In genomic region chr5:154236459-154237375, GRCh38 we compare ENCODE assay signal across 20 cellular contexts. TPM values are rescaled to one million over a fixed set of nuclear protein-coding genes. Genes with fewer than 3 reads are reported as not detected.
DNase-seq lines count a peak whose midpoint lies in the region; ATAC-seq and TF ChIP-seq lines count a peak whose summit lies in the region.
"Had no signal": no experiment of that assay in that cellular context is flagged by ENCODE, and none has a peak within 500 bp of the region (broad histone marks: within the 10 kb centered on the region; RNA-seq: fewer than 3 reads in every experiment).

No MANE protein-coding gene starts in this region.

- in situ Hi-C loops in brain microvascular endothelial cell (cut with HindIII; ENCODE audit: low pct_ligation_motif_present, low sequenced_read_pairs): no loop called here

- no peaks in the 10 kb centered on the region for H3K9me3 ChIP-seq in Loucy (ENCODE audit: insufficient read depth, low read depth, low read length)
- no peaks in the 10 kb centered on the region for H3K9me3 ChIP-seq in esophagus squamous epithelium
- H3K9me3 ChIP-seq: sigmoid colon, thoracic aorta had no signal

- H3K36me3 Mint-ChIP-seq in activated CD8-positive, alpha-beta T cell treated with anti-CD3 and anti-CD28 coated beads, Interleukin-2, amount 10 ng/mL, durations not matched to agents 7 days and 5 days (ENCODE audit: low read depth): no peaks in the 10 kb centered on the region

- H3K4me1 ChIP-seq in Loucy (ENCODE audit: insufficient read depth, low read length, poor library complexity, severe bottlenecking) (peaks cover 69% of the 10 kb centered on the region), esophagus squamous epithelium (no peaks in the 10 kb centered on the region)

- peak overlapping the region; percentile 75 for H3K4me2 ChIP-seq in Loucy (ENCODE audit: low read depth, low read length, poor library complexity, severe bottlenecking)

- no peaks in the 10 kb centered on the region for H4K20me1 ChIP-seq in Loucy (ENCODE audit: insufficient read depth, low read length, poor library complexity, severe bottlenecking)

- TF ChIP-seq CTCF in Loucy (conservative IDR thresholded peaks at IDR 0.05; ENCODE audit: low read length): no peak
- no peak for TF ChIP-seq CTCF in brain microvascular endothelial cell (IDR thresholded peaks at IDR 0.05; ENCODE audit: low read depth, low read length, missing control alignments)
- no peak for TF ChIP-seq CTCF in esophagus squamous epithelium (IDR thresholded peaks at IDR 0.05)

- intact Hi-C loops in left ventricle myocardium superior (cut with micrococcal nuclease): no loop called here
- intact Hi-C loops in Right ventricle myocardium superior (cut with DNase I): no loop called here
- intact Hi-C loops in esophagus squamous epithelium (cut with DNase I): no loop called here

- no peak overlapping the region for H3K4me3 Mint-ChIP-seq in activated CD8-positive, alpha-beta T cell treated with anti-CD3 and anti-CD28 coated beads, Interleukin-2, amount 10 ng/mL, durations not matched to agents 7 days and 5 days
- H3K4me3 Mint-ChIP-seq in stimulated activated naive CD8-positive, alpha-beta T cell treated with anti-CD3 and anti-CD28 coated beads, Interleukin-15, amount 100 ng/mL, for 72 hours: peak overlapping the region; percentile 40 to 55
- H3K4me3 Mint-ChIP-seq: activated T-cell treated with anti-CD3 and anti-CD28 coated beads, Interleukin-2, amount 50 U/mL, for 24 hours had no signal

- ATAC-seq in left ventricle myocardium superior (peak; percentile 41), Right ventricle myocardium superior (ENCODE audit: poor library complexity) (no peak)
- ATAC-seq in activated CD8-positive, alpha-beta T cell treated with anti-CD3 and anti-CD28 coated beads, Interleukin-2, amount 10 ng/mL, durations not matched to agents 7 days and 5 days: peak; percentile 36
- ATAC-seq in stimulated activated naive CD8-positive, alpha-beta T cell treated with anti-CD3 and anti-CD28 coated beads, Interleukin-15, amount 100 ng/mL, for 72 hours: peak; percentile 71

- H3K27ac ChIP-seq in brain microvascular endothelial cell (no peak overlapping the region), esophagus squamous epithelium (no peak overlapping the region)
- H3K27ac ChIP-seq: thoracic aorta had no signal

- H3K27ac Mint-ChIP-seq in activated CD8-positive, alpha-beta T cell treated with anti-CD3 and anti-CD28 coated beads, Interleukin-2, amount 10 ng/mL, durations not matched to agents 7 days and 5 days: no peak overlapping the region
- H3K27ac Mint-ChIP-seq in stimulated activated naive CD8-positive, alpha-beta T cell treated with anti-CD3 and anti-CD28 coated beads, Interleukin-15, amount 100 ng/mL, for 72 hours: no peak overlapping the region
- H3K27ac Mint-ChIP-seq: activated T-cell treated with anti-CD3 and anti-CD28 coated beads, Interleukin-2, amount 50 U/mL, for 24 hours had no signal

- H3K79me2 ChIP-seq in Loucy (ENCODE audit: insufficient read depth, low read length): peaks cover 22% of the 10 kb centered on the region; the same call in 1 of the 2 replicates

- H3K36me3 ChIP-seq in Loucy (ENCODE audit: insufficient read depth, low read length) (no peaks in the 10 kb centered on the region), brain microvascular endothelial cell (replicated peaks) (no peaks in the 10 kb centered on the region), esophagus squamous epithelium (no peaks in the 10 kb centered on the region)
- H3K36me3 ChIP-seq: sigmoid colon, thoracic aorta had no signal

- POLR2A ChIA-PET in activated CD8-positive, alpha-beta T cell treated with anti-CD3 and anti-CD28 coated beads, Interleukin-2, amount 10 ng/mL, durations not matched to agents 7 days and 5 days (lab: Charles Lee): interaction anchor here (0.7 to 2.0 kb wide), 3 partner anchors 40 to 248 kb away, joined by 3 to 10 read pairs (median 4); partner anchors contain the start of gene GALNT10

- H3K9ac ChIP-seq in Loucy (ENCODE audit: low read depth, low read length, poor library complexity, severe bottlenecking): peak overlapping the region; percentile 36

- H3K27me3 ChIP-seq in Loucy (ENCODE audit: insufficient read depth, low read length, poor library complexity, severe bottlenecking) (no peaks in the 10 kb centered on the region), brain microvascular endothelial cell (replicated peaks) (no peaks in the 10 kb centered on the region), esophagus squamous epithelium (no peaks in the 10 kb centered on the region)
- H3K27me3 ChIP-seq: sigmoid colon had no signal

- no peaks in the 10 kb centered on the region for H3K9me3 Mint-ChIP-seq in activated CD8-positive, alpha-beta T cell treated with anti-CD3 and anti-CD28 coated beads, Interleukin-2, amount 10 ng/mL, durations not matched to agents 7 days and 5 days (ENCODE audit: insufficient read depth)
- no peaks in the 10 kb centered on the region for H3K9me3 Mint-ChIP-seq in stimulated activated naive CD8-positive, alpha-beta T cell treated with anti-CD3 and anti-CD28 coated beads, Interleukin-15, amount 100 ng/mL, for 72 hours
- H3K9me3 Mint-ChIP-seq: activated T-cell treated with anti-CD3 and anti-CD28 coated beads, Interleukin-2, amount 50 U/mL, for 24 hours had no signal

- no peaks in the 10 kb centered on the region for H3K9me2 ChIP-seq in Loucy (replicated peaks; ENCODE audit: low read depth, low read length)

- no peak for TF ChIP-seq POLR2A in esophagus squamous epithelium (IDR thresholded peaks at IDR 0.05)

- no peaks in the 10 kb centered on the region for H3K27me3 Mint-ChIP-seq in activated CD8-positive, alpha-beta T cell treated with anti-CD3 and anti-CD28 coated beads, Interleukin-2, amount 10 ng/mL, durations not matched to agents 7 days and 5 days (ENCODE audit: low read depth)
- no peaks in the 10 kb centered on the region for H3K27me3 Mint-ChIP-seq in stimulated activated naive CD8-positive, alpha-beta T cell treated with anti-CD3 and anti-CD28 coated beads, Interleukin-15, amount 100 ng/mL, for 72 hours
- H3K27me3 Mint-ChIP-seq: activated T-cell treated with anti-CD3 and anti-CD28 coated beads, Interleukin-2, amount 50 U/mL, for 24 hours had no signal

- WGBS in esophagus squamous epithelium, 2 donors: 90 to 92% methylated on average over 6 of the region's 7 CpGs

- H3K4me1 Mint-ChIP-seq in activated CD8-positive, alpha-beta T cell treated with anti-CD3 and anti-CD28 coated beads, Interleukin-2, amount 10 ng/mL, durations not matched to agents 7 days and 5 days (ENCODE audit: low read depth): peaks cover 32% of the 10 kb centered on the region
- H3K4me1 Mint-ChIP-seq in stimulated activated naive CD8-positive, alpha-beta T cell treated with anti-CD3 and anti-CD28 coated beads, Interleukin-15, amount 100 ng/mL, for 72 hours: peaks cover 74% of the 10 kb centered on the region

- CTCF ChIA-PET in activated CD8-positive, alpha-beta T cell treated with anti-CD3 and anti-CD28 coated beads, Interleukin-2, amount 10 ng/mL, durations not matched to agents 7 days and 5 days (lab: Charles Lee): interaction anchor here (0.6 to 3.8 kb wide), 24 partner anchors 12 to 262 kb away, joined by 3 to 41 read pairs (median 5); partner anchors contain the start of gene GALNT10

- no peak overlapping the region for H2AFZ ChIP-seq in Loucy (ENCODE audit: low read length)

- no peaks in the 10 kb centered on the region for H3F3A ChIP-seq in Loucy (ENCODE audit: low read depth)

- H3K4me3 ChIP-seq in Loucy (ENCODE audit: low read length, poor library complexity, severe bottlenecking): peak overlapping the region; percentile 44
- H3K4me3 ChIP-seq in brain microvascular endothelial cell (ENCODE audit: low read depth, low read length): no peak overlapping the region
- H3K4me3 ChIP-seq in esophagus squamous epithelium: no peak overlapping the region
- H3K4me3 ChIP-seq: sigmoid colon, thoracic aorta had no signal

- DNase-seq in left ventricle myocardium superior (peak; percentile 29), Right ventricle myocardium superior (no peak), brain microvascular endothelial cell (no peak), cortex of kidney (lab: John Stamatoyannopoulos, UW) (no peak), esophagus squamous epithelium (lab: John Stamatoyannopoulos, UW) (no peak)
- peak; percentile 41 for DNase-seq in activated CD8-positive, alpha-beta T cell treated with anti-CD3 and anti-CD28 coated beads, Interleukin-2, amount 10 ng/mL, durations not matched to agents 7 days and 5 days
- DNase-seq in stimulated activated naive CD8-positive, alpha-beta T cell treated with anti-CD3 and anti-CD28 coated beads, Interleukin-15, amount 100 ng/mL, for 72 hours: no peak
- DNase-seq: activated T-cell treated with anti-CD3 and anti-CD28 coated beads, Interleukin-2, amount 50 U/mL, for 24 hours; amygdala; foreskin fibroblast; GDM1; MM.1S; NCI-H2081 treated with DMSO at 0.1 percent for 48 hours; NCI-H526; nucleus accumbens; SHP77; sigmoid colon; stimulated activated CD4-positive, alpha-beta T cell treated with anti-CD3 and anti-CD28 coated beads, Interleukin-2, amount 100 ng/mL, for 48 hours had no signal

RNA-seq across cellular contexts. Expression of gene GALNT10, which starts 46.2 kb away (rescaled TPM):
- total RNA-seq in left ventricle myocardium superior (10.9 TPM), Right ventricle myocardium superior (12.3 TPM), esophagus squamous epithelium (10 to 100 TPM in 1 of 4 donors, 1 to 10 TPM in 3; 3.6 to 47.2 (median 9.0) TPM)
- 10 to 100 TPM; 21.6 to 23.7 TPM for total RNA-seq in activated CD8-positive, alpha-beta T cell treated with anti-CD3 and anti-CD28 coated beads, Interleukin-2, amount 10 ng/mL, durations not matched to agents 7 days and 5 days

Comparison
In these comparisons a context has a peak if more than half of its experiments do, and no peak if none do; other contexts are left out.
1. DNase-seq: peak in left ventricle myocardium superior (single experiment) and activated CD8-positive, alpha-beta T cell treated with anti-CD3 and anti-CD28 coated beads, Interleukin-2, amount 10 ng/mL, durations not matched to agents 7 days and 5 days (single experiment); none in Right ventricle myocardium superior (single experiment), stimulated activated naive CD8-positive, alpha-beta T cell treated with anti-CD3 and anti-CD28 coated beads, Interleukin-15, amount 100 ng/mL, for 72 hours (0 of 2), brain microvascular endothelial cell (single experiment), cortex of kidney (single experiment) and esophagus squamous epithelium (single experiment).